In the genomic region with DNA sequence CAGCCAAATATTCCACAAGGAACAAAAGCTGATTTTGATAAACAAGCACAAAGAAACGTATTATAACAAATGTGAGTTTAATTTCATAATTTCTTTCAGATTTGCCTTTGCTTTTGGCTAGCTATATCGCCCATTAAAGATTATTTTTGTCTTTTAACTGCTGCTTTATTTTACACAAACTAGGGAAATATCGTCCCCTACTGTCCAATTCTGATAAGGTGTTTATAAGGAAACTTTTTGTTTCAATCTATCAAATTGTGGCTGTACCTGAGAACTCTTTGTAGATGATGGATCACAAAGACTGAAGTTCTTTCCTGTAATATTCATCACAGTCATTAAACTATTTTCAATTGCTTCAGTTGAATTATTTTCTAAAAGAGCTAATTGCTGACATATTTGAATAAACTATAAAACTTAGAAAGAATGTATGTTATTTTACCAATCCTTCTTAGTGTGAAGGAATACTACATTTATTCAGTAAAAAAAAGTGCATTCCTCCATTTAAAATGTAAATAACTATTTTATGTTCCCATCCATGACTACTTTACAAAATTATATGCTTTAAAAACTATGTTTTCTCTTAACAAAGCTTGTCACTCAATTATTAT, we compare ENCODE assay signal across 10 cellular contexts.
DNase-seq lines count a peak whose midpoint lies in the region; ATAC-seq and TF ChIP-seq lines count a peak whose summit lies in the region.
"Had no signal": no experiment of that assay in that cellular context is flagged by ENCODE, and none has a peak within 500 bp of the region (broad histone marks: within the 10 kb centered on the region; RNA-seq: fewer than 3 reads in every experiment).

No MANE protein-coding gene starts in this region.

- no peak overlapping the region for H3K4me2 ChIP-seq in PC-3 (ENCODE audit: low read length)

- H3K36me3 ChIP-seq in PC-3 (ENCODE audit: low read depth, low read length) = no peaks in the 10 kb centered on the region

- no peaks in the 10 kb centered on the region for H3K9me2 ChIP-seq in PC-3 (replicated peaks; ENCODE audit: low read length)

- DNase-seq in AG04449 (ENCODE audit: low read depth, low spot score) (no peak), HL-60 (ENCODE audit: low read depth in 1 of 2, low spot score in 1 of 2) (no peak), PC-3 (peak; percentile 33), fibroblast of villous mesenchyme (ENCODE audit: low read depth) (peak; percentile 4), sciatic nerve (ENCODE audit: low spot score) (no peak), lower leg skin (ENCODE audit: low spot score in 2 of 2) (no peak)
- DNase-seq: NCI-H526 treated with DMSO at 0.1 percent for 48 hours; stimulated activated CD4-positive, alpha-beta T cell treated with anti-CD3 and anti-CD28 coated beads, Interleukin-15, amount 100 ng/mL, for 24 hours had no signal

- H3K27me3 ChIP-seq in HL-60 (ENCODE audit: insufficient read depth, poor library complexity, severe bottlenecking) (peaks cover 3% of the 10 kb centered on the region), PC-3 (ENCODE audit: low read length) (no peaks in the 10 kb centered on the region)

- no peaks in the 10 kb centered on the region for H3K79me2 ChIP-seq in PC-3 (ENCODE audit: low read length)

- H4K20me1 ChIP-seq in PC-3 (ENCODE audit: low read length) = no peaks in the 10 kb centered on the region

- no peaks in the 10 kb centered on the region for H3F3A ChIP-seq in PC-3 (ENCODE audit: low read length, unreplicated experiment)

- intact Hi-C loops in PC-3 (cut with micrococcal nuclease) (loop anchor here (1.0 to 2.0 kb wide), 2 partner anchors 1393 to 1398 kb away; no protein-coding TSS in a partner anchor), sciatic nerve (cut with DNase I) (no loop called here), lower leg skin (cut with DNase I; ENCODE audit: low total_unique reads) (no loop called here)

- ATAC-seq in PC-3 (no peak), sciatic nerve (no peak), GM18498 (IDR thresholded peaks at IDR 0.05; ENCODE audit: unreplicated experiment) (no peak), GM21825 (IDR thresholded peaks at IDR 0.05; ENCODE audit: unreplicated experiment) (no peak)

- no peaks in the 10 kb centered on the region for H3K4me1 ChIP-seq in PC-3 (ENCODE audit: insufficient read depth, low read length)

- POLR2A ChIA-PET in AG04449 (lab: Yijun Ruan, JAX) (no interaction called here), PC-3 (lab: Charles Lee; ENCODE audit: unreplicated experiment) (no interaction called here)

- 15 to 18% methylated on average over 3 of the region's 3 CpGs for WGBS in lower leg skin, 2 donors

- H3K27ac ChIP-seq in HL-60 (replicated peaks) (no peak overlapping the region), PC-3 (ENCODE audit: low read length) (no peak overlapping the region)

- no peak overlapping the region for H2AFZ ChIP-seq in PC-3 (ENCODE audit: low read length)

- CTCF ChIA-PET in AG04449 (lab: Yijun Ruan, JAX) = interaction anchor here (1.0 to 1.8 kb wide), 3 partner anchors 12 to 1398 kb away, joined by 3 to 13 read pairs (median 5); no protein-coding TSS in a partner anchor
- CTCF ChIA-PET in PC-3 (lab: Charles Lee) = no interaction called here

- H3K4me3 ChIP-seq in AG04449 (ENCODE audit: low read depth, low read length) (no peak overlapping the region), HL-60 (replicated peaks; ENCODE audit: insufficient read depth, low read length) (no peak overlapping the region), PC-3 (ENCODE audit: low read length) (no peak overlapping the region), fibroblast of villous mesenchyme (ENCODE audit: low read depth, low read length) (no peak overlapping the region), lower leg skin (ENCODE audit: low read depth, poor library complexity, severe bottlenecking) (no peak overlapping the region)

- H3K9ac ChIP-seq in PC-3 (ENCODE audit: low read length) = no peak overlapping the region

- peak; percentile 23 for TF ChIP-seq CTCF in AG04449 (IDR thresholded peaks at IDR 0.05; ENCODE audit: insufficient read depth, low read length, missing control alignments)
- peak; percentile 70 for TF ChIP-seq CTCF in HL-60 (IDR thresholded peaks at IDR 0.05; ENCODE audit: insufficient read depth, low read length)
- TF ChIP-seq CTCF in PC-3 (conservative IDR thresholded peaks at IDR 0.05; ENCODE audit: low read depth, low read length) = peak; percentile 66
- TF ChIP-seq CTCF in fibroblast of villous mesenchyme (IDR thresholded peaks at IDR 0.05; ENCODE audit: insufficient read depth, low read depth, low read length) = peak; percentile 58
- no peak for TF ChIP-seq CTCF in lower leg skin (IDR thresholded peaks at IDR 0.05)

- no TSS peak for BruUV-seq in PC-3 (replicated peaks; lab: Mats Ljungman, UMichigan)

- TF ChIP-seq POLR2A in lower leg skin (IDR thresholded peaks at IDR 0.05) = no peak

- H3K9me3 ChIP-seq in PC-3 (ENCODE audit: low read length) = no peaks in the 10 kb centered on the region

Comparison
In these comparisons a context has a peak if more than half of its experiments do, and no peak if none do; other contexts are left out.
1. DNase-seq: peak in PC-3 (single experiment) and fibroblast of villous mesenchyme (single experiment); none in AG04449 (single experiment), HL-60 (0 of 2), sciatic nerve (single experiment) and lower leg skin (0 of 2).
2. CTCF ChIP-seq: peak in AG04449 (single experiment), HL-60 (single experiment), PC-3 (single experiment) and fibroblast of villous mesenchyme (single experiment); none in lower leg skin (0 of 3).